In the genomic region with DNA sequence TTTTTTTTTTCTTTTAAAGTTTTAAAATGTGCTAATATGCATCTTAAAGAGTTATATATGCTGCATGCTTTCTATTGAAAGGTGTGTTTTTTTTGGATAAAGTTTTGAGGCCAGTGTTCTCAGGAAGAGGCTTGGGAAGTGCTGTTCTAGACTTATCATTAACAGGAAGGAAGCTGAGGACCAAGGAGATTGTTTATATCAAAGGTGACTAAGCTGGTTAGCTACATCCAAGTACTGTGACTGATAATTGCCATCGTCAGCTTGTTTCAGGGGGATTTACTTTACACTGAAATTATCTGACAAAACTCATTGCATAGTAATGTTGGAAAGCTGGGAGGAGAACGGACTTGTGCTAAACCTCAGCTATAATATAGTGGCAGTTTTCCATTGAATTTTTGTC, we compare ENCODE assay signal across 2 cellular contexts.
TF ChIP-seq lines count a peak whose summit lies in the region.

No MANE protein-coding gene starts in this region.

TF ChIP-seq in HEK293, 187 proteins besides CTCF, POLR2A, EP300 and RAD21:
- peak; percentile 70 for TF ChIP-seq SP7 (tag by site-specific recombination; IDR thresholded peaks at IDR 0.05)
- TF ChIP-seq ZNF701 (tag by site-specific recombination; IDR thresholded peaks at IDR 0.05): no peak

TF ChIP-seq in K562, 482 proteins besides CTCF, POLR2A, EP300 and RAD21:
- TF ChIP-seq, protein P1, sequence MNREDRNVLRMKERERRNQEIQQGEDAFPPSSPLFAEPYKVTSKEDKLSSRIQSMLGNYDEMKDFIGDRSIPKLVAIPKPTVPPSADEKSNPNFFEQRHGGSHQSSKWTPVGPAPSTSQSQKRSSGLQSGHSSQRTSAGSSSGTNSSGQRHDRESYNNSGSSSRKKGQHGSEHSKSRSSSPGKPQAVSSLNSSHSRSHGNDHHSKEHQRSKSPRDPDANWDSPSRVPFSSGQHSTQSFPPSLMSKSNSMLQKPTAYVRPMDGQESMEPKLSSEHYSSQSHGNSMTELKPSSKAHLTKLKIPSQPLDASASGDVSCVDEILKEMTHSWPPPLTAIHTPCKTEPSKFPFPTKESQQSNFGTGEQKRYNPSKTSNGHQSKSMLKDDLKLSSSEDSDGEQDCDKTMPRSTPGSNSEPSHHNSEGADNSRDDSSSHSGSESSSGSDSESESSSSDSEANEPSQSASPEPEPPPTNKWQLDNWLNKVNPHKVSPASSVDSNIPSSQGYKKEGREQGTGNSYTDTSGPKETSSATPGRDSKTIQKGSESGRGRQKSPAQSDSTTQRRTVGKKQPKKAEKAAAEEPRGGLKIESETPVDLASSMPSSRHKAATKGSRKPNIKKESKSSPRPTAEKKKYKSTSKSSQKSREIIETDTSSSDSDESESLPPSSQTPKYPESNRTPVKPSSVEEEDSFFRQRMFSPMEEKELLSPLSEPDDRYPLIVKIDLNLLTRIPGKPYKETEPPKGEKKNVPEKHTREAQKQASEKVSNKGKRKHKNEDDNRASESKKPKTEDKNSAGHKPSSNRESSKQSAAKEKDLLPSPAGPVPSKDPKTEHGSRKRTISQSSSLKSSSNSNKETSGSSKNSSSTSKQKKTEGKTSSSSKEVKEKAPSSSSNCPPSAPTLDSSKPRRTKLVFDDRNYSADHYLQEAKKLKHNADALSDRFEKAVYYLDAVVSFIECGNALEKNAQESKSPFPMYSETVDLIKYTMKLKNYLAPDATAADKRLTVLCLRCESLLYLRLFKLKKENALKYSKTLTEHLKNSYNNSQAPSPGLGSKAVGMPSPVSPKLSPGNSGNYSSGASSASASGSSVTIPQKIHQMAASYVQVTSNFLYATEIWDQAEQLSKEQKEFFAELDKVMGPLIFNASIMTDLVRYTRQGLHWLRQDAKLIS (CRISPR knock-in tag; IDR thresholded peaks at IDR 0.05): no peak
- TF ChIP-seq ARID3A (IDR thresholded peaks at IDR 0.05; ENCODE audit: borderline replicate concordance, low read depth, low read length): peak; percentile 25; the same call in 1 of the 2 replicates
- TF ChIP-seq CBFA2T2 (conservative IDR thresholded peaks at IDR 0.05): 0 out of 2 replicates have a peak, but pooled peaks have one; percentile 7
- no peak for TF ChIP-seq ZKSCAN1 (IDR thresholded peaks at IDR 0.05; ENCODE audit: low read depth, low read length)
- TF ChIP-seq C11orf30 (IDR thresholded peaks at IDR 0.05; ENCODE audit: low read depth): peak; percentile 88
- no peak for TF ChIP-seq CBFB (CRISPR knock-in tag; IDR thresholded peaks at IDR 0.05)
- TF ChIP-seq, protein P2, sequence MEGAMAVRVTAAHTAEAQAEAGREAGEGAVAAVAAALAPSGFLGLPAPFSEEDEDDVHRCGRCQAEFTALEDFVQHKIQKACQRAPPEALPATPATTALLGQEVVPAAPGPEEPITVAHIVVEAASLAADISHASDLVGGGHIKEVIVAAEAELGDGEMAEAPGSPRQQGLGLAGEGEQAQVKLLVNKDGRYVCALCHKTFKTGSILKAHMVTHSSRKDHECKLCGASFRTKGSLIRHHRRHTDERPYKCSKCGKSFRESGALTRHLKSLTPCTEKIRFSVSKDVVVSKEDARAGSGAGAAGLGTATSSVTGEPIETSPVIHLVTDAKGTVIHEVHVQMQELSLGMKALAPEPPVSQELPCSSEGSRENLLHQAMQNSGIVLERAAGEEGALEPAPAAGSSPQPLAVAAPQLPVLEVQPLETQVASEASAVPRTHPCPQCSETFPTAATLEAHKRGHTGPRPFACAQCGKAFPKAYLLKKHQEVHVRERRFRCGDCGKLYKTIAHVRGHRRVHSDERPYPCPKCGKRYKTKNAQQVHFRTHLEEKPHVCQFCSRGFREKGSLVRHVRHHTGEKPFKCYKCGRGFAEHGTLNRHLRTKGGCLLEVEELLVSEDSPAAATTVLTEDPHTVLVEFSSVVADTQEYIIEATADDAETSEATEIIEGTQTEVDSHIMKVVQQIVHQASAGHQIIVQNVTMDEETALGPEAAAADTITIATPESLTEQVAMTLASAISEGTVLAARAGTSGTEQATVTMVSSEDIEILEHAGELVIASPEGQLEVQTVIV (CRISPR knock-in tag; IDR thresholded peaks at IDR 0.05; ENCODE audit: borderline replicate concordance): no peak
- no peak for TF ChIP-seq ZNF780A (CRISPR knock-in tag; IDR thresholded peaks at IDR 0.05)
- peak; percentile 83 for TF ChIP-seq MAFK (IDR thresholded peaks at IDR 0.05; ENCODE audit: low read length)
- peak; percentile 59 for TF ChIP-seq NFE2 (IDR thresholded peaks at IDR 0.05; ENCODE audit: low read depth)
- TF ChIP-seq NRF1 (conservative IDR thresholded peaks at IDR 0.05 in 1 of 2, IDR thresholded peaks at IDR 0.05 in 1 of 2): no peak
- TF ChIP-seq ZNF316 (IDR thresholded peaks at IDR 0.05): peak; percentile 96
- peak; percentile 71 for TF ChIP-seq ZBTB40 (IDR thresholded peaks at IDR 0.05)
- no peak for TF ChIP-seq ZBTB40 (CRISPR knock-in tag; IDR thresholded peaks at IDR 0.05)
- peak; percentile 71 for TF ChIP-seq MAFF (IDR thresholded peaks at IDR 0.05; ENCODE audit: low read length)
- no peak for TF ChIP-seq HCFC1 (IDR thresholded peaks at IDR 0.05; ENCODE audit: low read depth, low read length)
- peak; percentile 84 for TF ChIP-seq MAFG (tag; conservative IDR thresholded peaks at IDR 0.05)
- TF ChIP-seq, protein P3, sequence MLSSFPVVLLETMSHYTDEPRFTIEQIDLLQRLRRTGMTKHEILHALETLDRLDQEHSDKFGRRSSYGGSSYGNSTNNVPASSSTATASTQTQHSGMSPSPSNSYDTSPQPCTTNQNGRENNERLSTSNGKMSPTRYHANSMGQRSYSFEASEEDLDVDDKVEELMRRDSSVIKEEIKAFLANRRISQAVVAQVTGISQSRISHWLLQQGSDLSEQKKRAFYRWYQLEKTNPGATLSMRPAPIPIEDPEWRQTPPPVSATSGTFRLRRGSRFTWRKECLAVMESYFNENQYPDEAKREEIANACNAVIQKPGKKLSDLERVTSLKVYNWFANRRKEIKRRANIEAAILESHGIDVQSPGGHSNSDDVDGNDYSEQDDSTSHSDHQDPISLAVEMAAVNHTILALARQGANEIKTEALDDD (IDR thresholded peaks at IDR 0.05): peak; percentile 78
- TF ChIP-seq ELF4 (CRISPR knock-in tag; IDR thresholded peaks at IDR 0.05): no peak
- no peak for TF ChIP-seq JUNB (CRISPR knock-in tag; conservative IDR thresholded peaks at IDR 0.05)
- TF ChIP-seq ARID1B (IDR thresholded peaks at IDR 0.05): peak; percentile 15; the same call in 1 of the 2 replicates
- no peak for TF ChIP-seq SRF (CRISPR knock-in tag; IDR thresholded peaks at IDR 0.05)
- peak; percentile 41; the same call in 1 of the 2 replicates for TF ChIP-seq DPF2 (IDR thresholded peaks at IDR 0.05)
- TF ChIP-seq, protein P4, sequence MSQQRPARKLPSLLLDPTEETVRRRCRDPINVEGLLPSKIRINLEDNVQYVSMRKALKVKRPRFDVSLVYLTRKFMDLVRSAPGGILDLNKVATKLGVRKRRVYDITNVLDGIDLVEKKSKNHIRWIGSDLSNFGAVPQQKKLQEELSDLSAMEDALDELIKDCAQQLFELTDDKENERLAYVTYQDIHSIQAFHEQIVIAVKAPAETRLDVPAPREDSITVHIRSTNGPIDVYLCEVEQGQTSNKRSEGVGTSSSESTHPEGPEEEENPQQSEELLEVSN (IDR thresholded peaks at IDR 0.05; ENCODE audit: borderline replicate concordance in 1 of 2, extremely low read depth in 1 of 2, insufficient read depth in 1 of 2, insufficient read length in 1 of 2, low read depth in 1 of 2, low read length in 1 of 2, poor library complexity in 1 of 2, severe bottlenecking in 1 of 2): no peak
TF ChIP-seq in K562: peak in this region for 12.
